8 cellular contexts compared by ENCODE assay signal in the genomic region with DNA sequence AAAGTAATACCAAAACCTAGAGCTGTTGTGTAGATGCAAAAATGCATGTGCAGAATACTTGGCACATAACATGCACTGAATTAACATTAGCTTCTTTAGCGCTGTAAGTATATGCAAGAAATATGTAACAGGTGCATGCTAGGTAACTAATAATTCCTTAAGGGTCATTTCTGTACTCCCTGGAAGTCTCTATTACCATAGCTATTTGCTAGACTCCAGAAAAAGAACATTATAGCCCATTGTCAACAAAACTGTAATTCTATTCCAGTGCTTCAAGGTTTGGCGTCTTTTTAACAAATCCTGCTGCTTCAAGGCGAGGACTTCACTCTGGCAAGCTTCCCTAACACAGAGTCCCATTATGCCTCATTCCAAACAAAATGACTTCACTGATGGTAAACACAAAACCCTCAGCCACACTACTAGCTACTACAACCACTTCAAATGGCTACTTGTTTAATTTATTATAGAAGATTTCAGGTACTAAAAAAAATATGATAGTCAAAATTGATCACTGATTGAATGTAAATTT. TPM values are rescaled to one million over a fixed set of nuclear protein-coding genes. Genes with fewer than 3 reads are reported as not detected.
DNase-seq lines count a peak whose midpoint lies in the region; ATAC-seq, FAIRE-seq and TF ChIP-seq lines count a peak whose summit lies in the region.

No MANE protein-coding gene starts in this region.

- no peaks in the 10 kb centered on the region for H3K27me3 Mint-ChIP-seq in activated naive CD4-positive, alpha-beta T cell treated with anti-CD3 and anti-CD28 coated beads, Interleukin-2, amount 50 U/mL, for 24 hours
- H3K27me3 Mint-ChIP-seq in GM23338 (ENCODE audit: insufficient read depth, low read depth, poor library complexity): no peaks in the 10 kb centered on the region

- no peak overlapping the region for H3K9ac ChIP-seq in HepG2 (ENCODE audit: insufficient read depth, low read depth, low read length)

- H3K4me3 Mint-ChIP-seq in activated naive CD4-positive, alpha-beta T cell treated with anti-CD3 and anti-CD28 coated beads, Interleukin-2, amount 50 U/mL, for 24 hours: peak overlapping the region; percentile 89
- no peak overlapping the region for H3K4me3 Mint-ChIP-seq in GM23338

- intact Hi-C loops in HepG2 (cut with micrococcal nuclease; ENCODE audit: unreplicated experiment) (no loop called here), vagina (cut with DNase I) (no loop called here)

- H3K4me2 ChIP-seq in HepG2 (ENCODE audit: low read depth, low read length) (peak overlapping the region; percentile 28; the same call in 1 of the 2 replicates), GM23338 (no peak overlapping the region)

- 42% methylated on average over 3 of the region's 3 CpGs for WGBS in HepG2 (ENCODE audit: low lambda C conversion rate)

- H3K36me3 ChIP-seq in HepG2 (replicated peaks in 1 of 2; ENCODE audit: control insufficient read depth in 1 of 2, insufficient read depth in 2 of 2, low read length in 2 of 2): peaks cover 0 to 3% of the 10 kb centered on the region in 2 experiments; a peak in 2 of 5 replicates
- no peaks in the 10 kb centered on the region for H3K36me3 ChIP-seq in vagina
- no peaks in the 10 kb centered on the region for H3K36me3 ChIP-seq in GM23338 (ENCODE audit: insufficient read depth)

- ATAC-seq in HepG2: peak; percentile 95
- ATAC-seq in HG03108 (IDR thresholded peaks at IDR 0.05; ENCODE audit: unreplicated experiment): no peak
- ATAC-seq in GM23338: no peak

- no peaks in the 10 kb centered on the region for H3K9me3 ChIP-seq in HepG2 (ENCODE audit: low read length)
- no peaks in the 10 kb centered on the region for H3K9me3 ChIP-seq in vagina

- DNase-seq in activated naive CD4-positive, alpha-beta T cell treated with anti-CD3 and anti-CD28 coated beads, Interleukin-2, amount 50 U/mL, for 16 hours: no peak
- DNase-seq in HepG2 (ENCODE audit: low spot score) (peak; percentile 73), vagina (ENCODE audit: extremely low spot score in 2 of 2) (no peak), NCI-H1930 (lab: John Stamatoyannopoulos, UW) (no peak), GM23338 (ENCODE audit: low spot score) (no peak)

- no peak for TF ChIP-seq RAD21 in HepG2 (CRISPR knock-in tag; IDR thresholded peaks at IDR 0.05)

- H3K27me3 ChIP-seq in HepG2 (ENCODE audit: control insufficient read depth in 1 of 2, insufficient read depth in 2 of 2, low read length in 2 of 2) (no peaks in the 10 kb centered on the region), vagina (no peaks in the 10 kb centered on the region), GM23338 (ENCODE audit: insufficient read depth) (no peaks in the 10 kb centered on the region)

- peaks cover 92% of the 10 kb centered on the region for H3K79me2 ChIP-seq in HepG2 (ENCODE audit: insufficient read depth, low read length)
- H3K79me2 ChIP-seq in GM23338 (replicated peaks; ENCODE audit: insufficient read depth): no peaks in the 10 kb centered on the region

- FAIRE-seq in HepG2 (lab: Jason Lieb, UNC): no peak

- TF ChIP-seq POLR2A in HepG2 (IDR thresholded peaks at IDR 0.05; ENCODE audit: insufficient read depth in 1 of 2, low read depth in 2 of 2, low read length in 2 of 2) (no peak), vagina (IDR thresholded peaks at IDR 0.05) (no peak)

- no peaks in the 10 kb centered on the region for H3F3A ChIP-seq in GM23338 (replicated peaks; ENCODE audit: low read depth)

- CTCF ChIA-PET in HepG2 (lab: Yijun Ruan, JAX; ENCODE audit: low intra/inter-chr PET ratio, low total read pairs): no interaction called here

- H2AFZ ChIP-seq in HepG2 (ENCODE audit: low read length): no peak overlapping the region
- H2AFZ ChIP-seq in GM23338: no peak overlapping the region

- H3K9me3 Mint-ChIP-seq in activated naive CD4-positive, alpha-beta T cell treated with anti-CD3 and anti-CD28 coated beads, Interleukin-2, amount 50 U/mL, for 24 hours: no peaks in the 10 kb centered on the region
- H3K9me3 Mint-ChIP-seq in GM23338: no peaks in the 10 kb centered on the region

- peak overlapping the region; percentile 93 for H3K27ac Mint-ChIP-seq in activated naive CD4-positive, alpha-beta T cell treated with anti-CD3 and anti-CD28 coated beads, Interleukin-2, amount 50 U/mL, for 24 hours
- no peak overlapping the region for H3K27ac Mint-ChIP-seq in GM23338

- H3K36me3 Mint-ChIP-seq in activated naive CD4-positive, alpha-beta T cell treated with anti-CD3 and anti-CD28 coated beads, Interleukin-2, amount 50 U/mL, for 24 hours: peaks cover 3% of the 10 kb centered on the region
- no peaks in the 10 kb centered on the region for H3K36me3 Mint-ChIP-seq in GM23338 (ENCODE audit: low read depth)

- H3K4me1 ChIP-seq in HepG2 (ENCODE audit: insufficient read depth, low read length): peaks cover 53% of the 10 kb centered on the region
- peaks cover 66% of the 10 kb centered on the region for H3K4me1 ChIP-seq in vagina
- H3K4me1 ChIP-seq in GM23338 (ENCODE audit: insufficient read depth): peaks cover 10% of the 10 kb centered on the region; the same call in 1 of the 2 replicates

- POLR2A ChIA-PET in HepG2 (lab: Yijun Ruan, JAX): interaction anchor here (0.6 to 1.6 kb wide), 5 partner anchors 16 to 73 kb away, joined by 3 to 5 read pairs (median 3); no protein-coding TSS in a partner anchor

- TF ChIP-seq EP300 in HepG2 (IDR thresholded peaks at IDR 0.05; ENCODE audit: low read depth in 2 of 2, low read length in 2 of 2): no peak
- TF ChIP-seq EP300 in HepG2 (CRISPR knock-in tag; IDR thresholded peaks at IDR 0.05; ENCODE audit: borderline replicate concordance): no peak

- no peaks in the 10 kb centered on the region; the same call in 1 of the 2 replicates for H4K20me1 ChIP-seq in HepG2 (ENCODE audit: insufficient read depth, low read length)
- H4K20me1 ChIP-seq in GM23338 (replicated peaks; ENCODE audit: insufficient read depth): no peaks in the 10 kb centered on the region

- no peak overlapping the region for H3K4me3 ChIP-seq in HepG2 (replicated peaks in 1 of 3; ENCODE audit: insufficient read depth in 1 of 3, low read depth in 2 of 3, low read length in 3 of 3)
- H3K4me3 ChIP-seq in vagina: peak overlapping the region in 1 of 2 donors; percentile 11
- H3K4me3 ChIP-seq in GM23338: no peak overlapping the region

- H3K9me2 ChIP-seq in GM23338 (ENCODE audit: insufficient read depth): no peaks in the 10 kb centered on the region

- BruUV-seq in HepG2 (replicated peaks; lab: Mats Ljungman, UMichigan): no TSS peak

- TF ChIP-seq CTCF in HepG2 (CRISPR knock-in tag; IDR thresholded peaks at IDR 0.05) (no peak), vagina (IDR thresholded peaks at IDR 0.05) (no peak), GM23338 (conservative IDR thresholded peaks at IDR 0.05; ENCODE audit: low read depth in 2 of 2) (no peak)

- peak overlapping the region; percentile 57 for H3K27ac ChIP-seq in angular gyrus (ENCODE audit: low read depth, low read length)
- H3K27ac ChIP-seq in HepG2 (ENCODE audit: extremely low read length, insufficient read depth, low read length): peak overlapping the region; percentile 41
- peak overlapping the region; percentile 77 for H3K27ac ChIP-seq in vagina
- H3K27ac ChIP-seq in GM23338 (ENCODE audit: low read depth): no peak overlapping the region

- H3K4me1 Mint-ChIP-seq in activated naive CD4-positive, alpha-beta T cell treated with anti-CD3 and anti-CD28 coated beads, Interleukin-2, amount 50 U/mL, for 24 hours: peaks cover 74% of the 10 kb centered on the region
- H3K4me1 Mint-ChIP-seq in GM23338: peaks cover 13% of the 10 kb centered on the region; the same call in 2 of the 3 replicates

- in situ Hi-C loops in HepG2 (cut with HindIII; ENCODE audit: extremely low pct_ligation_motif_present, low pct_unique_long_range_greater_than_20kb): no loop called here

TF ChIP-seq in HepG2, 621 proteins besides CTCF, POLR2A, EP300 and RAD21 (continues in another document):
- TF ChIP-seq ZNF446 (CRISPR knock-in tag; IDR thresholded peaks at IDR 0.05) (no peak), FOXP1 (IDR thresholded peaks at IDR 0.05) (no peak), FOXP1 (CRISPR knock-in tag; IDR thresholded peaks at IDR 0.05) (peak; percentile 67; the same call in 1 of the 2 replicates), ZBTB3 (CRISPR knock-in tag; IDR thresholded peaks at IDR 0.05; ENCODE audit: borderline replicate concordance, low read depth) (no peak)

RNA-seq across cellular contexts. Expression of a gene that starts 32.7 kb away (rescaled TPM):
- 71.5 and 91.5 TPM in 2 replicates for total RNA-seq in HepG2 (2016; rRNA removed; fragmentation: Illumina TruSeq; extraction: Trizol)
- total RNA-seq in HepG2 (2016; cell fraction: cytosol; rRNA removed; fragmentation: Illumina TruSeq; extraction: Trizol; ENCODE audit: low read depth): 12.1 and 14.2 TPM in 2 replicates
- total RNA-seq in HepG2 (2016; cell fraction: insoluble cytoplasmic fraction; rRNA removed; fragmentation: Illumina TruSeq; extraction: Trizol): 70.6 and 87.4 TPM in 2 replicates
- total RNA-seq in HepG2 (2016; cell fraction: membrane; rRNA removed; fragmentation: Illumina TruSeq; extraction: Trizol): 24.5 and 26.2 TPM in 2 replicates
- 78.4 and 79.2 TPM in 2 replicates for total RNA-seq in HepG2 (2016; cell fraction: nucleus; rRNA removed; fragmentation: Illumina TruSeq; extraction: Trizol)
- polyA plus RNA-seq in HepG2 (2011; rRNA removed): 24.6 and 26.5 TPM in 2 replicates
- polyA plus RNA-seq in HepG2 (2011; cell fraction: cytosol; rRNA removed): 14.1 and 18.0 TPM in 2 replicates
- polyA plus RNA-seq in HepG2 (2011; cell fraction: nucleus; rRNA removed): 15.7 and 16.1 TPM in 2 replicates
- 28.9 and 32.2 TPM in 2 replicates for polyA plus RNA-seq in HepG2 (2012)
- 1.6 and 1.9 TPM in 2 replicates for polyA plus RNA-seq in HepG2 (2016; cell fraction: cytosol; fragmentation: Illumina TruSeq; extraction: Trizol; ENCODE audit: low read depth)
- polyA plus RNA-seq in HepG2 (2016; cell fraction: insoluble cytoplasmic fraction; fragmentation: Illumina TruSeq; extraction: Trizol; ENCODE audit: low read depth): 55.8 and 56.2 TPM in 2 replicates
- polyA plus RNA-seq in HepG2 (2016; cell fraction: membrane; fragmentation: Illumina TruSeq; extraction: Trizol; ENCODE audit: low read depth): 6.4 and 6.6 TPM in 2 replicates
- 46.4 and 47.1 TPM in 2 replicates for polyA plus RNA-seq in HepG2 (2016; cell fraction: nucleus; fragmentation: Illumina TruSeq; extraction: Trizol; ENCODE audit: insufficient read depth, low read depth)
- polyA minus RNA-seq in HepG2 (2011; rRNA and poly(A)+ RNA removed; ENCODE audit: low replicate concordance): 18.2 and 60.6 TPM in 2 replicates
- polyA minus RNA-seq in HepG2 (2011; cell fraction: cytosol; rRNA and poly(A)+ RNA removed): 29.5 and 31.8 TPM in 2 replicates
- polyA minus RNA-seq in HepG2 (2011; cell fraction: nucleus; rRNA and poly(A)+ RNA removed): 77.6 and 81.4 TPM in 2 replicates
- total RNA-seq in vagina: 101 TPM
- 11.4 and 12.7 TPM in 2 replicates for total RNA-seq in GM23338 (2014; rRNA removed; shearing (Covaris generic))
- polyA plus RNA-seq in GM23338 (2016; fragmentation: Nextera tagmentation; extraction: Ambion mirVana): 5.4 and 7.0 TPM in 2 replicates
